Comparison of ENCODE assay signal across 8 cellular contexts in genomic region chr3:181210275-181210674, GRCh38.
DNase-seq lines count a peak whose midpoint lies in the region; ATAC-seq and TF ChIP-seq lines count a peak whose summit lies in the region.

No MANE protein-coding gene starts in this region.

- H3K27ac ChIP-seq in cardiac muscle cell: no peak overlapping the region

- H3K4me3 ChIP-seq in cardiac muscle cell (no peak overlapping the region), NT2/D1 (ENCODE audit: insufficient read length, low read depth) (no peak overlapping the region), fibroblast of mammary gland (ENCODE audit: control insufficient read depth, low read depth, low read length) (no peak overlapping the region)

- H3K4me3 Mint-ChIP-seq in type B pancreatic cell: no peak overlapping the region
- no peak overlapping the region for H3K4me3 Mint-ChIP-seq in activated naive CD4-positive, alpha-beta T cell treated with anti-CD3 and anti-CD28 coated beads for 36 hours

- no peak overlapping the region for H3K9ac ChIP-seq in NT2/D1 (ENCODE audit: insufficient read length, low read depth)

- H3K27me3 ChIP-seq in cardiac muscle cell (no peaks in the 10 kb centered on the region), NT2/D1 (ENCODE audit: insufficient read depth, insufficient read length) (no peaks in the 10 kb centered on the region)

- H3K27me3 Mint-ChIP-seq in type B pancreatic cell: peaks cover 22% of the 10 kb centered on the region
- peaks cover 4% of the 10 kb centered on the region for H3K27me3 Mint-ChIP-seq in activated naive CD4-positive, alpha-beta T cell treated with anti-CD3 and anti-CD28 coated beads for 36 hours (ENCODE audit: low read depth)

- H3K9me3 ChIP-seq in cardiac muscle cell (ENCODE audit: low read depth) (no peaks in the 10 kb centered on the region), NT2/D1 (ENCODE audit: insufficient read depth, low read length) (no peaks in the 10 kb centered on the region)

- H3K36me3 ChIP-seq in cardiac muscle cell (no peaks in the 10 kb centered on the region), NT2/D1 (ENCODE audit: insufficient read depth, insufficient read length, low read length) (no peaks in the 10 kb centered on the region)

- H3K9me3 Mint-ChIP-seq in type B pancreatic cell: no peaks in the 10 kb centered on the region
- no peaks in the 10 kb centered on the region for H3K9me3 Mint-ChIP-seq in activated naive CD4-positive, alpha-beta T cell treated with anti-CD3 and anti-CD28 coated beads for 36 hours

- TF ChIP-seq CTCF in cardiac muscle cell (IDR thresholded peaks at IDR 0.05; ENCODE audit: low read depth, low read length) (peak; percentile 16), fibroblast of mammary gland (conservative IDR thresholded peaks at IDR 0.05; ENCODE audit: control insufficient read depth, insufficient read depth, low read depth, low read length) (peak; percentile 29), type B pancreatic cell (conservative IDR thresholded peaks at IDR 0.05) (peak; percentile 80)

- no peak overlapping the region for H3K27ac Mint-ChIP-seq in type B pancreatic cell
- H3K27ac Mint-ChIP-seq in activated naive CD4-positive, alpha-beta T cell treated with anti-CD3 and anti-CD28 coated beads for 36 hours: no peak overlapping the region

- peaks cover 9% of the 10 kb centered on the region for H3K4me1 ChIP-seq in cardiac muscle cell (ENCODE audit: low read depth)
- no peaks in the 10 kb centered on the region for H3K4me1 ChIP-seq in NT2/D1 (ENCODE audit: insufficient read depth, insufficient read length)

- H3K4me1 Mint-ChIP-seq in type B pancreatic cell (ENCODE audit: unreplicated experiment): no peaks in the 10 kb centered on the region
- H3K4me1 Mint-ChIP-seq in activated naive CD4-positive, alpha-beta T cell treated with anti-CD3 and anti-CD28 coated beads for 36 hours (ENCODE audit: low read depth): no peaks in the 10 kb centered on the region

- ATAC-seq in left cardiac atrium: no peak

- H3K36me3 Mint-ChIP-seq in type B pancreatic cell: no peaks in the 10 kb centered on the region
- H3K36me3 Mint-ChIP-seq in activated naive CD4-positive, alpha-beta T cell treated with anti-CD3 and anti-CD28 coated beads for 36 hours (ENCODE audit: low read depth): no peaks in the 10 kb centered on the region

- CTCF ChIA-PET in activated naive CD4-positive, alpha-beta T cell treated with anti-CD3 and anti-CD28 coated beads for 36 hours (lab: Charles Lee): interaction anchor here (0.8 to 1.4 kb wide), 4 partner anchors 28 to 117 kb away, joined by 3 to 5 read pairs (median 3); no protein-coding TSS in a partner anchor

- intact Hi-C loops in left cardiac atrium (cut with DNase I): loop anchor here in 1 of 2 donors (5.0 to 10.0 kb wide), 3 partner anchors 492 to 1475 kb away; no protein-coding TSS in a partner anchor
- intact Hi-C loops in activated naive CD4-positive, alpha-beta T cell treated with anti-CD3 and anti-CD28 coated beads for 36 hours (cut with micrococcal nuclease): loop anchor here (1.0 to 2.0 kb wide), 3 partner anchors 69 to 1473 kb away; no protein-coding TSS in a partner anchor

- DNase-seq in cardiac muscle cell (ENCODE audit: low read depth in 1 of 2, low spot score in 1 of 2) (peak; percentile 42 to 43), left cardiac atrium (no peak), NT2/D1 (ENCODE audit: low read depth, low spot score) (peak; percentile 22), fibroblast of mammary gland (ENCODE audit: low read depth) (peak; percentile 40), type B pancreatic cell (ENCODE audit: extremely low spot score, unreplicated experiment) (no peak), HK-2 (ENCODE audit: unreplicated experiment) (no peak)
- no peak for DNase-seq in activated CD4-positive, alpha-beta T cell treated with anti-CD3 and anti-CD28 coated beads, Interleukin-2, amount 50 U/mL, for 4 hours
- no peak for DNase-seq in activated naive CD4-positive, alpha-beta T cell treated with anti-CD3 and anti-CD28 coated beads for 36 hours

Comparison
In these comparisons a context has a peak if more than half of its experiments do, and no peak if none do; other contexts are left out.
1. DNase-seq: peak in cardiac muscle cell (2 of 2), NT2/D1 (single experiment) and fibroblast of mammary gland (single experiment); none in left cardiac atrium (single experiment), type B pancreatic cell (single experiment), activated CD4-positive, alpha-beta T cell treated with anti-CD3 and anti-CD28 coated beads, Interleukin-2, amount 50 U/mL, for 4 hours (0 of 2), HK-2 (single experiment) and activated naive CD4-positive, alpha-beta T cell treated with anti-CD3 and anti-CD28 coated beads for 36 hours (single experiment).
2. CTCF ChIP-seq: peak in every context shown above with its lines; median percentile 80 in type B pancreatic cell; 29 in fibroblast of mammary gland; 16 in cardiac muscle cell.